ENCODE assay signal across 1 cellular context in the genomic region with DNA sequence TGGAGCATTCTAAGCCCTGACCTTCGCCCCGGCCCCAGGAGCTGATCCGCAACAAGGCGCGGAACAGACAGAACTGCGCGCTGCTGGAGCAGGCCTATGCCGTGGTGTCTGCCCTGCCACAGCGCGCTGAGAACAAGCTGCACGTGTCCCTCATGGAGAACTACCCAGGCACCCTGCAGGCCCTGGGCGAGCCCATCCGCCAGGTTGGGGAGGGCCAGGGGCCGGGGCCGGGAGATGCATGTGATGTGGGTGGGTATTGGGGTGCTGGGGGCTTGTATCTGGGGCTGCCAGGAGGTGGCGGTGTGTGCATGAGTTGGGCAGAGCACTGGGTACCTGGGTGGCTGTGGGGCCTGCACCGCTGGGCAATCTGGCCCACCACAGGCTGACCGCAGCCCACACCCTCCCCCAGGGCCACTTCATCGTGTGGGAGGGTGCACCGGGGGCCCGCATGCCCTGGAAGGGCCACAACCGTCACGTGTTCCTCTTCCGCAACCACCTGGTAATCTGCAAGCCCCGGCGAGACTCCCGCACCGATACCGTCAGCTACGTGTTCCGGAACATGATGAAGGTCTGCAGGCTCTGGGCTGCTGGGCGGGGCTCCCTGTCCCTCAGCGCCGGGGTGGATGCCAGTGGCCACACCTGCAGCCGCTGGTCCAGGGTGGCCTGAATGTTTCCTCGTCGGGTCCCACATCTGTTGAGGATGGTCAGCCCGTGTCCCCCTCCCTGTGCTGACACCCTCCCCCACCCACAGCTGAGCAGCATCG.
TF ChIP-seq lines count a peak whose summit lies in the region.

No MANE protein-coding gene starts in this region.

TF ChIP-seq in K562, 482 proteins besides CTCF, POLR2A, EP300 and RAD21 (continued from another document and continues in another):
- TF ChIP-seq TAF15 (IDR thresholded peaks at IDR 0.05; ENCODE audit: low read depth, low read length): no peak
- TF ChIP-seq, protein P1, sequence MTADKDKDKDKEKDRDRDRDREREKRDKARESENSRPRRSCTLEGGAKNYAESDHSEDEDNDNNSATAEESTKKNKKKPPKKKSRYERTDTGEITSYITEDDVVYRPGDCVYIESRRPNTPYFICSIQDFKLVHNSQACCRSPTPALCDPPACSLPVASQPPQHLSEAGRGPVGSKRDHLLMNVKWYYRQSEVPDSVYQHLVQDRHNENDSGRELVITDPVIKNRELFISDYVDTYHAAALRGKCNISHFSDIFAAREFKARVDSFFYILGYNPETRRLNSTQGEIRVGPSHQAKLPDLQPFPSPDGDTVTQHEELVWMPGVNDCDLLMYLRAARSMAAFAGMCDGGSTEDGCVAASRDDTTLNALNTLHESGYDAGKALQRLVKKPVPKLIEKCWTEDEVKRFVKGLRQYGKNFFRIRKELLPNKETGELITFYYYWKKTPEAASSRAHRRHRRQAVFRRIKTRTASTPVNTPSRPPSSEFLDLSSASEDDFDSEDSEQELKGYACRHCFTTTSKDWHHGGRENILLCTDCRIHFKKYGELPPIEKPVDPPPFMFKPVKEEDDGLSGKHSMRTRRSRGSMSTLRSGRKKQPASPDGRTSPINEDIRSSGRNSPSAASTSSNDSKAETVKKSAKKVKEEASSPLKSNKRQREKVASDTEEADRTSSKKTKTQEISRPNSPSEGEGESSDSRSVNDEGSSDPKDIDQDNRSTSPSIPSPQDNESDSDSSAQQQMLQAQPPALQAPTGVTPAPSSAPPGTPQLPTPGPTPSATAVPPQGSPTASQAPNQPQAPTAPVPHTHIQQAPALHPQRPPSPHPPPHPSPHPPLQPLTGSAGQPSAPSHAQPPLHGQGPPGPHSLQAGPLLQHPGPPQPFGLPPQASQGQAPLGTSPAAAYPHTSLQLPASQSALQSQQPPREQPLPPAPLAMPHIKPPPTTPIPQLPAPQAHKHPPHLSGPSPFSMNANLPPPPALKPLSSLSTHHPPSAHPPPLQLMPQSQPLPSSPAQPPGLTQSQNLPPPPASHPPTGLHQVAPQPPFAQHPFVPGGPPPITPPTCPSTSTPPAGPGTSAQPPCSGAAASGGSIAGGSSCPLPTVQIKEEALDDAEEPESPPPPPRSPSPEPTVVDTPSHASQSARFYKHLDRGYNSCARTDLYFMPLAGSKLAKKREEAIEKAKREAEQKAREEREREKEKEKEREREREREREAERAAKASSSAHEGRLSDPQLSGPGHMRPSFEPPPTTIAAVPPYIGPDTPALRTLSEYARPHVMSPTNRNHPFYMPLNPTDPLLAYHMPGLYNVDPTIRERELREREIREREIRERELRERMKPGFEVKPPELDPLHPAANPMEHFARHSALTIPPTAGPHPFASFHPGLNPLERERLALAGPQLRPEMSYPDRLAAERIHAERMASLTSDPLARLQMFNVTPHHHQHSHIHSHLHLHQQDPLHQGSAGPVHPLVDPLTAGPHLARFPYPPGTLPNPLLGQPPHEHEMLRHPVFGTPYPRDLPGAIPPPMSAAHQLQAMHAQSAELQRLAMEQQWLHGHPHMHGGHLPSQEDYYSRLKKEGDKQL (CRISPR knock-in tag; IDR thresholded peaks at IDR 0.05; ENCODE audit: borderline replicate concordance): no peak
- TF ChIP-seq, protein P2, sequence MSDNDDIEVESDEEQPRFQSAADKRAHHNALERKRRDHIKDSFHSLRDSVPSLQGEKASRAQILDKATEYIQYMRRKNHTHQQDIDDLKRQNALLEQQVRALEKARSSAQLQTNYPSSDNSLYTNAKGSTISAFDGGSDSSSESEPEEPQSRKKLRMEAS (CRISPR knock-in tag; IDR thresholded peaks at IDR 0.05): peak; percentile 96
- TF ChIP-seq CTBP1 (IDR thresholded peaks at IDR 0.05; ENCODE audit: borderline replicate concordance): peak; percentile 98
- no peak for TF ChIP-seq HNRNPH1 (optimal IDR thresholded peaks at IDR 0.05; ENCODE audit: low read depth, low read length)
- TF ChIP-seq EP400 (IDR thresholded peaks at IDR 0.05): peak; percentile 91
- no peak for TF ChIP-seq JUND (IDR thresholded peaks at IDR 0.05; ENCODE audit: borderline replicate concordance, low read depth, low read length)
- TF ChIP-seq JUND (tag; IDR thresholded peaks at IDR 0.05; ENCODE audit: borderline replicate concordance, low read depth, low read length): 0 out of 3 replicates have a peak, but pooled peaks have one; percentile 21
- no peak for TF ChIP-seq ZBTB17 (CRISPR knock-in tag; IDR thresholded peaks at IDR 0.05)
- TF ChIP-seq GTF2F1 (IDR thresholded peaks at IDR 0.05; ENCODE audit: low read depth, low read length): no peak
- no peak for TF ChIP-seq SLC30A9 (CRISPR knock-in tag; IDR thresholded peaks at IDR 0.05)
- TF ChIP-seq FIP1L1 (IDR thresholded peaks at IDR 0.05; ENCODE audit: low read depth, low read length, poor library complexity, severe bottlenecking): no peak
- TF ChIP-seq, protein P3, sequence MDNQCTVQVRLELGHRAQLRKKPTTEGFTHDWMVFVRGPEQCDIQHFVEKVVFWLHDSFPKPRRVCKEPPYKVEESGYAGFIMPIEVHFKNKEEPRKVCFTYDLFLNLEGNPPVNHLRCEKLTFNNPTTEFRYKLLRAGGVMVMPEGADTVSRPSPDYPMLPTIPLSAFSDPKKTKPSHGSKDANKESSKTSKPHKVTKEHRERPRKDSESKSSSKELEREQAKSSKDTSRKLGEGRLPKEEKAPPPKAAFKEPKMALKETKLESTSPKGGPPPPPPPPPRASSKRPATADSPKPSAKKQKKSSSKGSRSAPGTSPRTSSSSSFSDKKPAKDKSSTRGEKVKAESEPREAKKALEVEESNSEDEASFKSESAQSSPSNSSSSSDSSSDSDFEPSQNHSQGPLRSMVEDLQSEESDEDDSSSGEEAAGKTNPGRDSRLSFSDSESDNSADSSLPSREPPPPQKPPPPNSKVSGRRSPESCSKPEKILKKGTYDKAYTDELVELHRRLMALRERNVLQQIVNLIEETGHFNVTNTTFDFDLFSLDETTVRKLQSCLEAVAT (IDR thresholded peaks at IDR 0.05): peak in 1 of 2 experiments; percentile 89; a peak in 2 of 4 replicates
- TF ChIP-seq NFATC3 (IDR thresholded peaks at IDR 0.05): no peak
- TF ChIP-seq, protein P4, sequence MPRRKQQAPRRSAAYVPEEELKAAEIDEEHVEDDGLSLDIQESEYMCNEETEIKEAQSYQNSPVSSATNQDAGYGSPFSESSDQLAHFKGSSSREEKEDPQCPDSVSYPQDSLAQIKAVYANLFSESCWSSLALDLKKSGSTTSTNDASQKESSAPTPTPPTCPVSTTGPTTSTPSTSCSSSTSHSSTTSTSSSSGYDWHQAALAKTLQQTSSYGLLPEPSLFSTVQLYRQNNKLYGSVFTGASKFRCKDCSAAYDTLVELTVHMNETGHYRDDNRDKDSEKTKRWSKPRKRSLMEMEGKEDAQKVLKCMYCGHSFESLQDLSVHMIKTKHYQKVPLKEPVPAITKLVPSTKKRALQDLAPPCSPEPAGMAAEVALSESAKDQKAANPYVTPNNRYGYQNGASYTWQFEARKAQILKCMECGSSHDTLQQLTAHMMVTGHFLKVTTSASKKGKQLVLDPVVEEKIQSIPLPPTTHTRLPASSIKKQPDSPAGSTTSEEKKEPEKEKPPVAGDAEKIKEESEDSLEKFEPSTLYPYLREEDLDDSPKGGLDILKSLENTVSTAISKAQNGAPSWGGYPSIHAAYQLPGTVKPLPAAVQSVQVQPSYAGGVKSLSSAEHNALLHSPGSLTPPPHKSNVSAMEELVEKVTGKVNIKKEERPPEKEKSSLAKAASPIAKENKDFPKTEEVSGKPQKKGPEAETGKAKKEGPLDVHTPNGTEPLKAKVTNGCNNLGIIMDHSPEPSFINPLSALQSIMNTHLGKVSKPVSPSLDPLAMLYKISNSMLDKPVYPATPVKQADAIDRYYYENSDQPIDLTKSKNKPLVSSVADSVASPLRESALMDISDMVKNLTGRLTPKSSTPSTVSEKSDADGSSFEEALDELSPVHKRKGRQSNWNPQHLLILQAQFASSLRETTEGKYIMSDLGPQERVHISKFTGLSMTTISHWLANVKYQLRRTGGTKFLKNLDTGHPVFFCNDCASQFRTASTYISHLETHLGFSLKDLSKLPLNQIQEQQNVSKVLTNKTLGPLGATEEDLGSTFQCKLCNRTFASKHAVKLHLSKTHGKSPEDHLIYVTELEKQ (CRISPR knock-in tag; IDR thresholded peaks at IDR 0.05): no peak
- TF ChIP-seq, protein P5, sequence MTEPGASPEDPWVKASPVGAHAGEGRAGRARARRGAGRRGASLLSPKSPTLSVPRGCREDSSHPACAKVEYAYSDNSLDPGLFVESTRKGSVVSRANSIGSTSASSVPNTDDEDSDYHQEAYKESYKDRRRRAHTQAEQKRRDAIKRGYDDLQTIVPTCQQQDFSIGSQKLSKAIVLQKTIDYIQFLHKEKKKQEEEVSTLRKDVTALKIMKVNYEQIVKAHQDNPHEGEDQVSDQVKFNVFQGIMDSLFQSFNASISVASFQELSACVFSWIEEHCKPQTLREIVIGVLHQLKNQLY (CRISPR knock-in tag; conservative IDR thresholded peaks at IDR 0.05): no peak
- TF ChIP-seq, protein P6, sequence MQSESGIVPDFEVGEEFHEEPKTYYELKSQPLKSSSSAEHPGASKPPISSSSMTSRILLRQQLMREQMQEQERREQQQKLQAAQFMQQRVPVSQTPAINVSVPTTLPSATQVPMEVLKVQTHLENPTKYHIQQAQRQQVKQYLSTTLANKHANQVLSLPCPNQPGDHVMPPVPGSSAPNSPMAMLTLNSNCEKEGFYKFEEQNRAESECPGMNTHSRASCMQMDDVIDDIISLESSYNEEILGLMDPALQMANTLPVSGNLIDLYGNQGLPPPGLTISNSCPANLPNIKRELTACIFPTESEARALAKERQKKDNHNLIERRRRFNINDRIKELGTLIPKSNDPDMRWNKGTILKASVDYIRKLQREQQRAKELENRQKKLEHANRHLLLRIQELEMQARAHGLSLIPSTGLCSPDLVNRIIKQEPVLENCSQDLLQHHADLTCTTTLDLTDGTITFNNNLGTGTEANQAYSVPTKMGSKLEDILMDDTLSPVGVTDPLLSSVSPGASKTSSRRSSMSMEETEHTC (IDR thresholded peaks at IDR 0.05): peak; percentile 67
- TF ChIP-seq YBX1 (IDR thresholded peaks at IDR 0.05): no peak
- TF ChIP-seq ZNF696 (CRISPR knock-in tag; conservative IDR thresholded peaks at IDR 0.05): no peak
- TF ChIP-seq CHD2 (IDR thresholded peaks at IDR 0.05; ENCODE audit: low read depth, low read length): peak; percentile 67; the same call in 1 of the 2 replicates
- TF ChIP-seq, protein P7, sequence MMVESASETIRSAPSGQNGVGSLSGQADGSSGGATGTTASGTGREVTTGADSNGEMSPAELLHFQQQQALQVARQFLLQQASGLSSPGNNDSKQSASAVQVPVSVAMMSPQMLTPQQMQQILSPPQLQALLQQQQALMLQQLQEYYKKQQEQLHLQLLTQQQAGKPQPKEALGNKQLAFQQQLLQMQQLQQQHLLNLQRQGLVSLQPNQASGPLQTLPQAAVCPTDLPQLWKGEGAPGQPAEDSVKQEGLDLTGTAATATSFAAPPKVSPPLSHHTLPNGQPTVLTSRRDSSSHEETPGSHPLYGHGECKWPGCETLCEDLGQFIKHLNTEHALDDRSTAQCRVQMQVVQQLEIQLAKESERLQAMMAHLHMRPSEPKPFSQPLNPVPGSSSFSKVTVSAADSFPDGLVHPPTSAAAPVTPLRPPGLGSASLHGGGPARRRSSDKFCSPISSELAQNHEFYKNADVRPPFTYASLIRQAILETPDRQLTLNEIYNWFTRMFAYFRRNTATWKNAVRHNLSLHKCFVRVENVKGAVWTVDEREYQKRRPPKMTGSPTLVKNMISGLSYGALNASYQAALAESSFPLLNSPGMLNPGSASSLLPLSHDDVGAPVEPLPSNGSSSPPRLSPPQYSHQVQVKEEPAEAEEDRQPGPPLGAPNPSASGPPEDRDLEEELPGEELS (CRISPR knock-in tag; IDR thresholded peaks at IDR 0.05; ENCODE audit: borderline replicate concordance): no peak
- no peak for TF ChIP-seq NR4A1 (CRISPR knock-in tag; IDR thresholded peaks at IDR 0.05)
- 0 out of 2 replicates have a peak, but pooled peaks have one; percentile 26 for TF ChIP-seq NR4A1 (tag; IDR thresholded peaks at IDR 0.05)
- 0 out of 2 replicates have a peak, but pooled peaks have one; percentile 26 for TF ChIP-seq FOSL1 (tag; conservative IDR thresholded peaks at IDR 0.05)
- TF ChIP-seq TCF3 (CRISPR knock-in tag; IDR thresholded peaks at IDR 0.05): peak; percentile 80
- TF ChIP-seq EGR1 (conservative IDR thresholded peaks at IDR 0.05): peak; percentile 49
- no peak for TF ChIP-seq NR2C2 (CRISPR knock-in tag; IDR thresholded peaks at IDR 0.05)
- 0 out of 2 replicates have a peak, but pooled peaks have one; percentile 33 for TF ChIP-seq NR2C2 (tag; IDR thresholded peaks at IDR 0.05)
- TF ChIP-seq, protein P8, sequence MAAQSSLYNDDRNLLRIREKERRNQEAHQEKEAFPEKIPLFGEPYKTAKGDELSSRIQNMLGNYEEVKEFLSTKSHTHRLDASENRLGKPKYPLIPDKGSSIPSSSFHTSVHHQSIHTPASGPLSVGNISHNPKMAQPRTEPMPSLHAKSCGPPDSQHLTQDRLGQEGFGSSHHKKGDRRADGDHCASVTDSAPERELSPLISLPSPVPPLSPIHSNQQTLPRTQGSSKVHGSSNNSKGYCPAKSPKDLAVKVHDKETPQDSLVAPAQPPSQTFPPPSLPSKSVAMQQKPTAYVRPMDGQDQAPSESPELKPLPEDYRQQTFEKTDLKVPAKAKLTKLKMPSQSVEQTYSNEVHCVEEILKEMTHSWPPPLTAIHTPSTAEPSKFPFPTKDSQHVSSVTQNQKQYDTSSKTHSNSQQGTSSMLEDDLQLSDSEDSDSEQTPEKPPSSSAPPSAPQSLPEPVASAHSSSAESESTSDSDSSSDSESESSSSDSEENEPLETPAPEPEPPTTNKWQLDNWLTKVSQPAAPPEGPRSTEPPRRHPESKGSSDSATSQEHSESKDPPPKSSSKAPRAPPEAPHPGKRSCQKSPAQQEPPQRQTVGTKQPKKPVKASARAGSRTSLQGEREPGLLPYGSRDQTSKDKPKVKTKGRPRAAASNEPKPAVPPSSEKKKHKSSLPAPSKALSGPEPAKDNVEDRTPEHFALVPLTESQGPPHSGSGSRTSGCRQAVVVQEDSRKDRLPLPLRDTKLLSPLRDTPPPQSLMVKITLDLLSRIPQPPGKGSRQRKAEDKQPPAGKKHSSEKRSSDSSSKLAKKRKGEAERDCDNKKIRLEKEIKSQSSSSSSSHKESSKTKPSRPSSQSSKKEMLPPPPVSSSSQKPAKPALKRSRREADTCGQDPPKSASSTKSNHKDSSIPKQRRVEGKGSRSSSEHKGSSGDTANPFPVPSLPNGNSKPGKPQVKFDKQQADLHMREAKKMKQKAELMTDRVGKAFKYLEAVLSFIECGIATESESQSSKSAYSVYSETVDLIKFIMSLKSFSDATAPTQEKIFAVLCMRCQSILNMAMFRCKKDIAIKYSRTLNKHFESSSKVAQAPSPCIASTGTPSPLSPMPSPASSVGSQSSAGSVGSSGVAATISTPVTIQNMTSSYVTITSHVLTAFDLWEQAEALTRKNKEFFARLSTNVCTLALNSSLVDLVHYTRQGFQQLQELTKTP (IDR thresholded peaks at IDR 0.05; ENCODE audit: low read depth in 1 of 2, partially characterized antibody in 2 of 2): peak in 1 of 2 experiments; percentile 44
- no peak for TF ChIP-seq ZNF316 (IDR thresholded peaks at IDR 0.05)
- no peak for TF ChIP-seq ELF2 (CRISPR knock-in tag; IDR thresholded peaks at IDR 0.05)
- no peak for TF ChIP-seq BMI1 (IDR thresholded peaks at IDR 0.05; ENCODE audit: low read length)
- TF ChIP-seq, protein P9, sequence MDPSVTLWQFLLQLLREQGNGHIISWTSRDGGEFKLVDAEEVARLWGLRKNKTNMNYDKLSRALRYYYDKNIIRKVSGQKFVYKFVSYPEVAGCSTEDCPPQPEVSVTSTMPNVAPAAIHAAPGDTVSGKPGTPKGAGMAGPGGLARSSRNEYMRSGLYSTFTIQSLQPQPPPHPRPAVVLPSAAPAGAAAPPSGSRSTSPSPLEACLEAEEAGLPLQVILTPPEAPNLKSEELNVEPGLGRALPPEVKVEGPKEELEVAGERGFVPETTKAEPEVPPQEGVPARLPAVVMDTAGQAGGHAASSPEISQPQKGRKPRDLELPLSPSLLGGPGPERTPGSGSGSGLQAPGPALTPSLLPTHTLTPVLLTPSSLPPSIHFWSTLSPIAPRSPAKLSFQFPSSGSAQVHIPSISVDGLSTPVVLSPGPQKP (CRISPR knock-in tag; IDR thresholded peaks at IDR 0.05): no peak
- TF ChIP-seq CHD1 (IDR thresholded peaks at IDR 0.05; ENCODE audit: low read length): no peak
- peak; percentile 91 for TF ChIP-seq RAD51 (IDR thresholded peaks at IDR 0.05; ENCODE audit: borderline replicate concordance, low read depth)
